ENCODE assay signal across 26 cellular contexts in genomic region chrX:29468911-29469494, GRCh38.
"Had no signal": no experiment of that assay in that cellular context is flagged by ENCODE, and none has a peak within 500 bp of the region (broad histone marks: within the 10 kb centered on the region; RNA-seq: fewer than 3 reads in every experiment).

No MANE protein-coding gene starts in this region.

- FAIRE-seq: kidney, pancreas had no signal

- H3K4me2 ChIP-seq: hepatocyte had no signal

- H3K27ac Mint-ChIP-seq: activated naive CD8-positive, alpha-beta T cell treated with anti-CD3 and anti-CD28 coated beads for 36 hours; mesothelial cell of epicardium; naive thymus-derived CD8-positive, alpha-beta T cell; T-cell had no signal

- H3K4me1 Mint-ChIP-seq: activated naive CD8-positive, alpha-beta T cell treated with anti-CD3 and anti-CD28 coated beads for 36 hours; naive thymus-derived CD8-positive, alpha-beta T cell; neural crest cell; T-cell had no signal

- H3K4me3 Mint-ChIP-seq: activated naive CD8-positive, alpha-beta T cell treated with anti-CD3 and anti-CD28 coated beads for 36 hours; mesothelial cell of epicardium; naive thymus-derived CD8-positive, alpha-beta T cell; neural crest cell; T-cell had no signal

- ATAC-seq: gastroesophageal sphincter; left colon; naive thymus-derived CD8-positive, alpha-beta T cell; pancreas; psoas muscle; T-cell had no signal

- H3K4me1 ChIP-seq: adrenal gland, breast epithelium, gastroesophageal sphincter, pancreas, psoas muscle, spleen, tibial nerve had no signal

- H3K27ac ChIP-seq: adrenal gland, breast epithelium, dorsolateral prefrontal cortex, gastroesophageal sphincter, hepatocyte, pancreas, psoas muscle, spleen, tibial nerve, VCaP had no signal

- H3K27me3 Mint-ChIP-seq: activated naive CD8-positive, alpha-beta T cell treated with anti-CD3 and anti-CD28 coated beads for 36 hours; naive thymus-derived CD8-positive, alpha-beta T cell; T-cell had no signal

- H3K9me3 Mint-ChIP-seq: neural crest cell had no signal

- H3K4me3 ChIP-seq: adrenal gland, breast epithelium, dorsolateral prefrontal cortex, gastroesophageal sphincter, hepatocyte, pancreas, psoas muscle, spleen, tibial nerve had no signal

- DNase-seq: activated CD4-positive, alpha-beta T cell treated with anti-CD3 and anti-CD28 coated beads for 4 hours; activated CD4-positive, alpha-beta T cell treated with anti-CD3 and anti-CD28 coated beads, Interleukin-2, amount 50 U/mL, for 4 hours; activated effector memory CD4-positive, alpha-beta T cell treated with Interleukin-2 at 50 U/mL for 16 hours; activated naive CD4-positive, alpha-beta T cell treated with Interleukin-2 at 50 U/mL for 16 hours; activated naive CD8-positive, alpha-beta T cell treated with anti-CD3 and anti-CD28 coated beads for 36 hours; adrenal gland; aorta; central memory CD4-positive, alpha-beta T cell; dorsolateral prefrontal cortex; effector memory CD4-positive, alpha-beta T cell; kidney; left colon; naive thymus-derived CD8-positive, alpha-beta T cell; nucleus accumbens; pancreas; psoas muscle; spleen; stimulated activated naive CD4-positive, alpha-beta T cell; T-cell had no signal

- H3K9me3 ChIP-seq: adrenal gland, breast epithelium, gastroesophageal sphincter, pancreas, psoas muscle, spleen, tibial nerve had no signal

- H3K36me3 Mint-ChIP-seq: activated naive CD8-positive, alpha-beta T cell treated with anti-CD3 and anti-CD28 coated beads for 36 hours; mesothelial cell of epicardium; naive thymus-derived CD8-positive, alpha-beta T cell; T-cell had no signal
